Comparison of ENCODE assay signal across 39 cellular contexts in genomic region chr4:95949808-95950207, GRCh38.
"Had no signal": no experiment of that assay in that cellular context is flagged by ENCODE, and none has a peak within 500 bp of the region (broad histone marks: within the 10 kb centered on the region; RNA-seq: fewer than 3 reads in every experiment).

No MANE protein-coding gene starts in this region.

- H3K27ac ChIP-seq: adrenal gland, ascending aorta, body of pancreas, brain microvascular endothelial cell, breast epithelium, cardiac muscle cell had no signal

- H3K27ac Mint-ChIP-seq: activated naive CD4-positive, alpha-beta T cell treated with anti-CD3 and anti-CD28 coated beads for 36 hours; activated naive CD4-positive, alpha-beta T cell treated with anti-CD3 and anti-CD28 coated beads, Interleukin-2, amount 10 ng/mL, durations not matched to agents 7 days and 5 days; activated naive CD4-positive, alpha-beta T cell treated with anti-CD3 and anti-CD28 coated beads, Interleukin-2, amount 50 U/mL, for 24 hours; activated naive CD4-positive, alpha-beta T cell treated with anti-CD3 and anti-CD28 coated beads, Interleukin-2, amount 50 U/mL, for 72 hours; activated naive CD8-positive, alpha-beta T cell; activated naive CD8-positive, alpha-beta T cell treated with anti-CD3 and anti-CD28 coated beads for 36 hours; activated naive CD8-positive, alpha-beta T cell treated with anti-CD3 and anti-CD28 coated beads, Interleukin-2, amount 10 ng/mL, durations not matched to agents 7 days and 5 days; activated naive CD8-positive, alpha-beta T cell treated with anti-CD3 and anti-CD28 coated beads, Interleukin-2, amount 50 U/mL, for 24 hours; activated T-cell treated with anti-CD3 and anti-CD28 coated beads, Interleukin-2, amount 50 U/mL, for 24 hours; activated T-helper 1 cell treated with anti-CD3 and anti-CD28 coated beads, Interleukin-12 subunit alpha, Interleukin-12 subunit beta, Interleukin-2, Interleukin-4 antibody, amounts not matched to agents 30 ng/mL and 10 ng/mL and 1 ng/mL, durations not matched to agents 14 hours and 24 hours and 36 hours; activated T-helper 17 cell treated with anti-CD3 and anti-CD28 coated beads, Interleukin-2, amount 50 U/mL, for 72 hours; activated T-helper 2 cell treated with anti-CD3 and anti-CD28 coated beads, Interferon-gamma antibody, Interleukin-2, Interleukin-4, amounts not matched to agents 10 μg/mL and 5 μg/mL and 100 μg/mL, durations not matched to agents 14 hours and 24 hours and 36 hours; brain had no signal

- H3K4me3 ChIP-seq: adrenal gland, ascending aorta, body of pancreas, breast epithelium, cardiac muscle cell had no signal

- H3K27me3 ChIP-seq: adrenal gland, ascending aorta, body of pancreas, brain microvascular endothelial cell, breast epithelium, cardiac muscle cell had no signal

- DNase-seq: activated effector memory CD4-positive, alpha-beta T cell treated with anti-CD3 and anti-CD28 coated beads, Interleukin-2, amount 50 U/mL, for 16 hours; activated effector memory CD4-positive, alpha-beta T cell treated with Interleukin-2 at 50 U/mL for 16 hours; activated gamma-delta T cell; activated gamma-delta T cell treated with Interleukin-2 at 50 U/mL for 16 hours; activated naive CD4-positive, alpha-beta T cell; activated naive CD4-positive, alpha-beta T cell treated with anti-CD3 and anti-CD28 coated beads for 36 hours; activated naive CD4-positive, alpha-beta T cell treated with anti-CD3 and anti-CD28 coated beads, Interleukin-2, amount 10 ng/mL, durations not matched to agents 7 days and 5 days; activated naive CD4-positive, alpha-beta T cell treated with anti-CD3 and anti-CD28 coated beads, Interleukin-2, amount 50 U/mL, for 16 hours; activated naive CD4-positive, alpha-beta T cell treated with Interleukin-2 at 50 U/mL for 16 hours; activated naive CD8-positive, alpha-beta T cell treated with anti-CD3 and anti-CD28 coated beads for 36 hours; activated naive CD8-positive, alpha-beta T cell treated with anti-CD3 and anti-CD28 coated beads, Interleukin-2, amount 10 ng/mL, durations not matched to agents 7 days and 5 days; activated naive CD8-positive, alpha-beta T cell treated with anti-CD3 and anti-CD28 coated beads, Interleukin-2, amount 50 U/mL, for 24 hours; activated T-cell treated with anti-CD3 and anti-CD28 coated beads for 4 hours; activated T-cell treated with anti-CD3 and anti-CD28 coated beads, Interleukin-2, amount 50 U/mL, for 1 hour; activated T-cell treated with anti-CD3 and anti-CD28 coated beads, Interleukin-2, amount 50 U/mL, for 24 hours; activated T-cell treated with anti-CD3 and anti-CD28 coated beads, Interleukin-2, amount 50 U/mL, for 4 hours; activated T-cell treated with anti-CD3 and anti-CD28 coated beads, Interleukin-2, amount 50 U/mL, for 48 hours; amniotic stem cell; amygdala; anterior cingulate cortex; aorta; body of pancreas; caudate nucleus; cerebellar nuclear complex had no signal

- H3K4me3 Mint-ChIP-seq: activated naive CD4-positive, alpha-beta T cell treated with anti-CD3 and anti-CD28 coated beads for 36 hours; activated naive CD4-positive, alpha-beta T cell treated with anti-CD3 and anti-CD28 coated beads, Interleukin-2, amount 10 ng/mL, durations not matched to agents 7 days and 5 days; activated naive CD4-positive, alpha-beta T cell treated with anti-CD3 and anti-CD28 coated beads, Interleukin-2, amount 50 U/mL, for 24 hours; activated naive CD8-positive, alpha-beta T cell; activated naive CD8-positive, alpha-beta T cell treated with anti-CD3 and anti-CD28 coated beads for 36 hours; activated naive CD8-positive, alpha-beta T cell treated with anti-CD3 and anti-CD28 coated beads, Interleukin-2, amount 10 ng/mL, durations not matched to agents 7 days and 5 days; activated naive CD8-positive, alpha-beta T cell treated with anti-CD3 and anti-CD28 coated beads, Interleukin-2, amount 50 U/mL, for 24 hours; activated T-cell treated with anti-CD3 and anti-CD28 coated beads, Interleukin-2, amount 50 U/mL, for 24 hours; activated T-cell treated with anti-CD3 and anti-CD28 coated beads, Interleukin-2, amount 50 U/mL, for 4 hours; activated T-helper 1 cell treated with anti-CD3 and anti-CD28 coated beads, Interleukin-12 subunit alpha, Interleukin-12 subunit beta, Interleukin-2, Interleukin-4 antibody, amounts not matched to agents 30 ng/mL and 10 ng/mL and 1 ng/mL, durations not matched to agents 14 hours and 24 hours and 36 hours; activated T-helper 17 cell treated with anti-CD3 and anti-CD28 coated beads, Interleukin-2, amount 50 U/mL, for 72 hours; brain; central memory CD8-positive, alpha-beta T cell had no signal

- H3K27me3 Mint-ChIP-seq: activated naive CD4-positive, alpha-beta T cell treated with anti-CD3 and anti-CD28 coated beads, Interleukin-2, amount 10 ng/mL, durations not matched to agents 7 days and 5 days; activated naive CD4-positive, alpha-beta T cell treated with anti-CD3 and anti-CD28 coated beads, Interleukin-2, amount 50 U/mL, for 24 hours; activated naive CD8-positive, alpha-beta T cell; activated naive CD8-positive, alpha-beta T cell treated with anti-CD3 and anti-CD28 coated beads for 36 hours; activated naive CD8-positive, alpha-beta T cell treated with anti-CD3 and anti-CD28 coated beads, Interleukin-2, amount 50 U/mL, for 24 hours; activated T-cell treated with anti-CD3 and anti-CD28 coated beads, Interleukin-2, amount 50 U/mL, for 24 hours; activated T-helper 17 cell treated with anti-CD3 and anti-CD28 coated beads, Interleukin-2, amount 50 U/mL, for 72 hours; central memory CD8-positive, alpha-beta T cell had no signal

- ATAC-seq: activated naive CD4-positive, alpha-beta T cell treated with anti-CD3 and anti-CD28 coated beads, Interleukin-2, amount 50 U/mL, for 72 hours; activated naive CD8-positive, alpha-beta T cell treated with anti-CD3 and anti-CD28 coated beads, Interleukin-2, amount 50 U/mL, for 24 hours; activated T-cell treated with anti-CD3 and anti-CD28 coated beads, Interleukin-2, amount 50 U/mL, for 4 hours; activated T-helper 17 cell treated with anti-CD3 and anti-CD28 coated beads, Interleukin-2, amount 50 U/mL, for 72 hours; body of pancreas had no signal

- H3K4me1 Mint-ChIP-seq: activated naive CD4-positive, alpha-beta T cell treated with anti-CD3 and anti-CD28 coated beads, Interleukin-2, amount 10 ng/mL, durations not matched to agents 7 days and 5 days; activated naive CD4-positive, alpha-beta T cell treated with anti-CD3 and anti-CD28 coated beads, Interleukin-2, amount 50 U/mL, for 24 hours; activated naive CD8-positive, alpha-beta T cell treated with anti-CD3 and anti-CD28 coated beads for 36 hours; activated naive CD8-positive, alpha-beta T cell treated with anti-CD3 and anti-CD28 coated beads, Interleukin-2, amount 10 ng/mL, durations not matched to agents 7 days and 5 days; activated naive CD8-positive, alpha-beta T cell treated with anti-CD3 and anti-CD28 coated beads, Interleukin-2, amount 50 U/mL, for 24 hours; activated T-helper 17 cell treated with anti-CD3 and anti-CD28 coated beads, Interleukin-2, amount 50 U/mL, for 72 hours; brain; central memory CD8-positive, alpha-beta T cell had no signal

- H3K9me3 Mint-ChIP-seq: activated naive CD8-positive, alpha-beta T cell treated with anti-CD3 and anti-CD28 coated beads for 36 hours; activated naive CD8-positive, alpha-beta T cell treated with anti-CD3 and anti-CD28 coated beads, Interleukin-2, amount 50 U/mL, for 24 hours; activated T-helper 1 cell treated with anti-CD3 and anti-CD28 coated beads, Interleukin-12 subunit alpha, Interleukin-12 subunit beta, Interleukin-2, Interleukin-4 antibody, amounts not matched to agents 30 ng/mL and 10 ng/mL and 1 ng/mL, durations not matched to agents 14 hours and 24 hours and 36 hours; activated T-helper 2 cell treated with anti-CD3 and anti-CD28 coated beads, Interferon-gamma antibody, Interleukin-2, Interleukin-4, amounts not matched to agents 10 μg/mL and 5 μg/mL and 100 μg/mL, durations not matched to agents 14 hours and 24 hours and 36 hours had no signal

- H3K9me3 ChIP-seq: adrenal gland, body of pancreas had no signal

- H3K4me1 ChIP-seq: ascending aorta, body of pancreas, breast epithelium had no signal

- H3K36me3 Mint-ChIP-seq: activated naive CD4-positive, alpha-beta T cell treated with anti-CD3 and anti-CD28 coated beads, Interleukin-2, amount 10 ng/mL, durations not matched to agents 7 days and 5 days; activated naive CD4-positive, alpha-beta T cell treated with anti-CD3 and anti-CD28 coated beads, Interleukin-2, amount 50 U/mL, for 24 hours; activated naive CD8-positive, alpha-beta T cell; activated naive CD8-positive, alpha-beta T cell treated with anti-CD3 and anti-CD28 coated beads for 36 hours; activated naive CD8-positive, alpha-beta T cell treated with anti-CD3 and anti-CD28 coated beads, Interleukin-2, amount 10 ng/mL, durations not matched to agents 7 days and 5 days; brain had no signal

- H3K36me3 ChIP-seq: adrenal gland, ascending aorta, brain microvascular endothelial cell, breast epithelium, cardiac muscle cell had no signal

- FAIRE-seq: astrocyte, bronchial epithelial cell had no signal
